Comparison of ENCODE assay signal across 9 cellular contexts in the genomic region with DNA sequence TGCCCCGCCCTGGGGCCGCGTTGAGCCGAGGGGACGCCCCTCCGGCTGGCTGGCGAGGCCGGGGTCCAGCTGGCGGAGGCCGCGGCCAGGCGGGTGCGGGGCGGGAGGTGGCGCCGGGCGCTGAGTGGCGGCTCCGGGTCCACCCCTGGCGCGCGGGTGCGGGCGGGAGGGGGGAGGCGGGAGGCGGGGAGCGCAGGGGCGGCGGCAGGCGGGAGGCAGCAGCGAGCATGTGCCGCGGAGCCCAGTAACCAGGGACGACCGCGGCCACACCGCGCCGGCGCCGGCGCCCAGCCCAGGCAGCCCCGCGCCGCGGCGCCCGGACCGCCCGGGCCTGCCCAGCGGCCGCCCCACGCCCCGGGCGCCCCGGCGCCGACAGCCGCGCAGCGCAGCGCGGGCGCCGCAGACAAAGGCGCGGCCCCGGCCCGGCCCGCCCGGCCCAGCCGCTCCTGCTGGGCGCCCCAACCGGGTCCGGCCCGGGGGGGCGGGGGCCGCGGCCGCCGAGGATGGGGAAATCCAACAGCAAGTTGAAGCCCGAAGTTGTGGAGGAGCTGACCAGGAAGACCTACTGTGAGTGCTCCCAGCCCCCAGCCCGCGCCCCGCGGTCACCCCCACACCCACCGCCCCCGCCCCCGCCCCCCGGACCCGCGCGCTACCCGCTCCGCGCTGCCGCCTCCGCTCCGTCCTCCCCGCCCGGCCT. TPM values are rescaled to one million over a fixed set of nuclear protein-coding genes. Genes with fewer than 3 reads are reported as not detected.
DNase-seq lines count a peak whose midpoint lies in the region; ATAC-seq and TF ChIP-seq lines count a peak whose summit lies in the region.
"Had no signal": no experiment of that assay in that cellular context is flagged by ENCODE, and none has a peak within 500 bp of the region (broad histone marks: within the 10 kb centered on the region; RNA-seq: fewer than 3 reads in every experiment).

A gene (plus strand): TSS at position 244 of the 697 bp plus-strand sequence. CDS start 260 bp downstream, at position 504.

- no peaks in the 10 kb centered on the region for H3K36me3 ChIP-seq in Peyer's patch
- H3K36me3 ChIP-seq: neutrophil had no signal

- no peak for TF ChIP-seq POLR2A in Peyer's patch (IDR thresholded peaks at IDR 0.05)

- H3K27me3 ChIP-seq in Peyer's patch: peaks cover 0 to 7% of the 10 kb centered on the region in 2 donors

- H3K4me3 ChIP-seq in Peyer's patch: peak within 1 kb of the TSS; percentile 34 to 65 (median 50)

- peaks cover 22% of the 10 kb centered on the region for H3K4me1 Mint-ChIP-seq in neural crest cell

- DNase-seq in NCI-H82 (lab: John Stamatoyannopoulos, UW) (peak; percentile 79), NCI-H82 treated with DMSO at 0.1 percent for 48 hours (lab: John Stamatoyannopoulos, UW; ENCODE audit: unreplicated experiment) (no peak), Peyer's patch (peak; percentile 21 to 76 (median 63)), germinal center (ENCODE audit: low spot score) (peak; percentile 51), neural crest cell (ENCODE audit: low read depth, low spot score) (peak; percentile 60), substantia nigra (lab: John Stamatoyannopoulos, UW) (peak; percentile 23 to 92 (median 68))
- peak; percentile 56 for DNase-seq in activated naive CD4-positive, alpha-beta T cell treated with anti-CD3 and anti-CD28 coated beads, Interleukin-2, amount 50 U/mL, for 16 hours

- no peaks in the 10 kb centered on the region for H3K9me3 Mint-ChIP-seq in neural crest cell

- no peak within 1 kb of the TSS for H3K27ac Mint-ChIP-seq in neural crest cell (ENCODE audit: unreplicated experiment)

- TF ChIP-seq CTCF in Peyer's patch (IDR thresholded peaks at IDR 0.05): no peak
- TF ChIP-seq CTCF in neural crest cell (conservative IDR thresholded peaks at IDR 0.05): no peak

- H3K4me3 Mint-ChIP-seq in neural crest cell: peak within 1 kb of the TSS; percentile 94

- H3K36me3 Mint-ChIP-seq in neural crest cell (ENCODE audit: low read depth): peaks cover 2% of the 10 kb centered on the region

- H3K27ac ChIP-seq in Peyer's patch: peak within 1 kb of the TSS in 3 of 4 donors; percentile 46 to 82 (median 50)
- H3K27ac ChIP-seq in substantia nigra (ENCODE audit: low read depth, low read length, poor library complexity, severe bottlenecking): peak within 1 kb of the TSS; percentile 49
- H3K27ac ChIP-seq: neutrophil had no signal

- peaks cover 0 to 13% (median 4%) of the 10 kb centered on the region in 4 donors for H3K4me1 ChIP-seq in Peyer's patch

- no peaks in the 10 kb centered on the region for H3K9me3 ChIP-seq in Peyer's patch
- H3K9me3 ChIP-seq: neutrophil had no signal

- no peak for ATAC-seq in HG02973 (IDR thresholded peaks at IDR 0.05; ENCODE audit: unreplicated experiment)

- no peaks in the 10 kb centered on the region for H3K27me3 Mint-ChIP-seq in neural crest cell (ENCODE audit: low read depth)

RNA-seq across cellular contexts. Expression of the gene that starts here (rescaled TPM):
- total RNA-seq in Peyer's patch (1 to 10 TPM in 3 of 4 donors, under 1 TPM in 1; 0.70 to 6.6 (median 4.1) TPM), neural crest cell (60.1 and 67.8 TPM in 2 replicates)
